Comparison of ENCODE assay signal across 5 cellular contexts in the genomic region with DNA sequence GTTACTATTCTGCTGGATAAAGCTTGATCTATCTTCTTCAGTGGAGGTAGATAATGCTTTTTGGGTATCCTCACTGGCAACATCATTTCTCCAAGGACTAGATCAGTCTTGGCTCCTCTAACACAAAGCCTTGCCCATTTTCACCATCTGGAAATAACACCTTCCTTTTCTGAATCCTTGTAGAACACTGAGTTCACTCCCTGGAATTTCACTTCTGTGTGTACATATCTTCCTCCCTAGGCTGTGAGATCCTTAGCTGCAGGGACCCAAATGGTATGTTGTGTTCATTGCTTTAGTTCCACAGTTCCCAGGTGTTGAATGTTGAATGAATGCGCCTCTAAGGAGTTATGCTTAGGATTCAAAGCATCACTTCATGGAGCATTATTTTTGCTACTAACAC.
"Had no signal": no experiment of that assay in that cellular context is flagged by ENCODE, and none has a peak within 500 bp of the region (broad histone marks: within the 10 kb centered on the region; RNA-seq: fewer than 3 reads in every experiment).

No MANE protein-coding gene starts in this region.

- H3K27ac Mint-ChIP-seq: GM23338, H9 had no signal

- H3K9me3 Mint-ChIP-seq: GM23338 had no signal

- DNase-seq: H9, HCEC 1CT, IMR-90 had no signal

- H3K4me3 Mint-ChIP-seq: GM23338, H9 had no signal

- H3K4me3 ChIP-seq: GM23338, K562 had no signal

- ATAC-seq: GM23338, K562 had no signal
